Comparison of ENCODE assay signal across 8 cellular contexts in genomic region chr2:152335016-152335850, GRCh38. TPM values are rescaled to one million over a fixed set of nuclear protein-coding genes. Genes with fewer than 3 reads are reported as not detected.
A peak's percentile ranks its signal among the peaks of the same experiment; 100 is the strongest.
DNase-seq lines count a peak whose midpoint lies in the region; ATAC-seq and TF ChIP-seq lines count a peak whose summit lies in the region.

Gene FMNL2 (plus strand): TSS chr2:152335174.

- H3K27me3 Mint-ChIP-seq in activated naive CD8-positive, alpha-beta T cell treated with anti-CD3 and anti-CD28 coated beads for 36 hours, result peaks cover 48% of the 10 kb centered on the region
- peaks cover 12% of the 10 kb centered on the region for H3K27me3 Mint-ChIP-seq in glutamatergic neuron (ENCODE audit: unreplicated experiment)

- H3K27ac Mint-ChIP-seq in activated naive CD8-positive, alpha-beta T cell treated with anti-CD3 and anti-CD28 coated beads for 36 hours, result no peak within 1 kb of the TSS
- H3K27ac Mint-ChIP-seq in glutamatergic neuron (ENCODE audit: unreplicated experiment), result peak within 1 kb of the TSS; percentile 88

- H3K36me3 ChIP-seq in HUES6 (ENCODE audit: control insufficient read depth, insufficient read depth, low read length), result no peaks in the 10 kb centered on the region
- no peaks in the 10 kb centered on the region for H3K36me3 ChIP-seq in PC-3 (ENCODE audit: low read depth, low read length)
- H3K36me3 ChIP-seq in neutrophil, result no peaks in the 10 kb centered on the region
- H3K36me3 ChIP-seq in transverse colon, result no peaks in the 10 kb centered on the region

- H3K9ac ChIP-seq in HUES6 (ENCODE audit: low read length) (peak within 1 kb of the TSS; percentile 77), PC-3 (ENCODE audit: low read length) (peak within 1 kb of the TSS; percentile 62)

- H3K4me1 ChIP-seq in HUES6 (ENCODE audit: control insufficient read depth, insufficient read depth, low read length), result peaks cover 23% of the 10 kb centered on the region
- H3K4me1 ChIP-seq in PC-3 (ENCODE audit: insufficient read depth, low read length), result peaks cover 33% of the 10 kb centered on the region
- H3K4me1 ChIP-seq in neutrophil (ENCODE audit: control insufficient read depth in 1 of 2, insufficient read depth in 1 of 2, low read depth in 1 of 2, low read length in 1 of 2), result peaks cover 13 to 20% of the 10 kb centered on the region in 2 experiments
- H3K4me1 ChIP-seq in transverse colon, result peaks cover 4 to 24% (median 6%) of the 10 kb centered on the region in 4 donors

- peak within 1 kb of the TSS; percentile 80 for H3K4me3 Mint-ChIP-seq in activated naive CD8-positive, alpha-beta T cell treated with anti-CD3 and anti-CD28 coated beads for 36 hours
- H3K4me3 Mint-ChIP-seq in glutamatergic neuron (ENCODE audit: unreplicated experiment), result peak within 1 kb of the TSS; percentile 84

- in situ Hi-C loops in transverse colon (cut with MboI; ENCODE audit: low pct_ligation_motif_present in 1 of 4, low pct_unique_long_range_greater_than_20kb in 1 of 4, low sequenced_read_pairs in 3 of 4), result loop anchor here in 3 of 4 donors (10.0 to 25.0 kb wide), 4 partner anchors 148 to 300 kb away; partner anchors contain the start of gene STAM2 (in 2 of the 3)

- no peaks in the 10 kb centered on the region for H3K9me2 ChIP-seq in PC-3 (replicated peaks; ENCODE audit: low read length)

- TF ChIP-seq CTCF in PC-3 (conservative IDR thresholded peaks at IDR 0.05; ENCODE audit: low read depth, low read length) (no peak), glutamatergic neuron (IDR thresholded peaks at IDR 0.05; ENCODE audit: partially characterized antibody, unreplicated experiment) (no peak), neutrophil (IDR thresholded peaks at IDR 0.05) (no peak), transverse colon (IDR thresholded peaks at IDR 0.05) (peak in 2 of 5 experiments; percentile 5 to 8)

- intact Hi-C loops in PC-3 (cut with micrococcal nuclease) (loop anchor here (1.0 to 10.0 kb wide), 4 partner anchors 87 to 300 kb away; no protein-coding TSS in a partner anchor), transverse colon (cut with DNase I; ENCODE audit: low total_unique reads) (loop anchor here (10.0 kb wide), 1 partner anchor 290 kb away; no protein-coding TSS in a partner anchor)

- no peaks in the 10 kb centered on the region for H3K36me3 Mint-ChIP-seq in activated naive CD8-positive, alpha-beta T cell treated with anti-CD3 and anti-CD28 coated beads for 36 hours
- H3K36me3 Mint-ChIP-seq in glutamatergic neuron (ENCODE audit: unreplicated experiment), result no peaks in the 10 kb centered on the region

- H2AFZ ChIP-seq in PC-3 (ENCODE audit: low read length), result peak within 1 kb of the TSS; percentile 100

- peaks cover 5% of the 10 kb centered on the region for H3K4me1 Mint-ChIP-seq in activated naive CD8-positive, alpha-beta T cell treated with anti-CD3 and anti-CD28 coated beads for 36 hours
- peaks cover 20% of the 10 kb centered on the region for H3K4me1 Mint-ChIP-seq in glutamatergic neuron (ENCODE audit: low read depth, unreplicated experiment)

- CTCF ChIA-PET in PC-3 (lab: Charles Lee), result no interaction called here

- no TSS peak for BruUV-seq in PC-3 (replicated peaks; lab: Mats Ljungman, UMichigan)

- H3F3A ChIP-seq in PC-3 (ENCODE audit: low read length, unreplicated experiment), result no peaks in the 10 kb centered on the region

- DNase-seq in EH (ENCODE audit: low read depth) (peak; percentile 73), PC-3 (peak; percentile 84), glutamatergic neuron (peak; percentile 94), transverse colon (peak; percentile 88)
- DNase-seq in activated naive CD8-positive, alpha-beta T cell treated with anti-CD3 and anti-CD28 coated beads for 36 hours, result peak; percentile 71

- no peaks in the 10 kb centered on the region for H3K9me3 Mint-ChIP-seq in activated naive CD8-positive, alpha-beta T cell treated with anti-CD3 and anti-CD28 coated beads for 36 hours
- peaks cover 12% of the 10 kb centered on the region for H3K9me3 Mint-ChIP-seq in glutamatergic neuron (ENCODE audit: unreplicated experiment)

- peak within 1 kb of the TSS; percentile 31; the same call in 1 of the 2 replicates for H3K27ac ChIP-seq in HUES6 (ENCODE audit: low read depth, low read length)
- H3K27ac ChIP-seq in PC-3 (ENCODE audit: low read length), result no peak within 1 kb of the TSS
- no peak within 1 kb of the TSS for H3K27ac ChIP-seq in neutrophil
- peak within 1 kb of the TSS; percentile 86 to 94 (median 92) for H3K27ac ChIP-seq in transverse colon

- no peaks in the 10 kb centered on the region for H3K27me3 ChIP-seq in HUES6 (ENCODE audit: control insufficient read depth, insufficient read depth, low read length)
- no peaks in the 10 kb centered on the region for H3K27me3 ChIP-seq in PC-3 (ENCODE audit: low read length)
- H3K27me3 ChIP-seq in neutrophil, result peaks cover 82% of the 10 kb centered on the region
- H3K27me3 ChIP-seq in transverse colon, result no peaks in the 10 kb centered on the region

- POLR2A ChIA-PET in PC-3 (lab: Charles Lee; ENCODE audit: unreplicated experiment), result interaction anchor here (0.6 to 0.7 kb wide), 2 partner anchors 9 to 207 kb away, joined by 4 to 7 read pairs; no protein-coding TSS in a partner anchor

- peak; percentile 66 for TF ChIP-seq POLR2A in transverse colon (IDR thresholded peaks at IDR 0.05)

- WGBS in transverse colon (ENCODE audit: low coverage in 1 of 2), 2 donors, result 1% methylated on average over 29 of the region's 103 CpGs; no CpG with 5 or more reads in 1 of the 2 donors

- H3K4me2 ChIP-seq in PC-3 (ENCODE audit: low read length), result peak within 1 kb of the TSS; percentile 88

- peak; percentile 89 for ATAC-seq in GM21528 (IDR thresholded peaks at IDR 0.05; ENCODE audit: low FRiP score, unreplicated experiment)
- peak; percentile 80 for ATAC-seq in PC-3

- H3K79me2 ChIP-seq in PC-3 (ENCODE audit: low read length), result peaks cover 49% of the 10 kb centered on the region

- H3K9me3 ChIP-seq in HUES6 (ENCODE audit: control insufficient read depth, insufficient read depth, low read depth, low read length) (no peaks in the 10 kb centered on the region), PC-3 (ENCODE audit: low read length) (no peaks in the 10 kb centered on the region), neutrophil (no peaks in the 10 kb centered on the region), transverse colon (no peaks in the 10 kb centered on the region)

- H4K20me1 ChIP-seq in PC-3 (ENCODE audit: low read length), result peaks cover 17% of the 10 kb centered on the region; the same call in 1 of the 2 replicates

- TF ChIP-seq EP300 in transverse colon (IDR thresholded peaks at IDR 0.05; ENCODE audit: low read depth), result no peak

- H3K4me3 ChIP-seq in HUES6 (ENCODE audit: low read depth, low read length) (peak within 1 kb of the TSS; percentile 88), PC-3 (ENCODE audit: low read length) (peak within 1 kb of the TSS; percentile 84), neutrophil (ENCODE audit: low read depth in 1 of 2, low read length in 1 of 2) (peak within 1 kb of the TSS; percentile 75 to 84), transverse colon (peak within 1 kb of the TSS; percentile 85 to 100 (median 88))

RNA-seq across cellular contexts. Expression of gene FMNL2, which starts in this region (rescaled TPM):
- 15.6 and 15.8 TPM in 2 replicates for total RNA-seq in PC-3 (2014; rRNA removed)
- total RNA-seq in activated naive CD8-positive, alpha-beta T cell treated with anti-CD3 and anti-CD28 coated beads for 36 hours, result 1 to 10 TPM in 1 of 2 experiments, under 1 TPM in 1; 0.98 to 1.3 TPM
- total RNA-seq in glutamatergic neuron (ENCODE audit: unreplicated experiment), result 166 TPM
- total RNA-seq in transverse colon, result 10 to 100 TPM in 3 of 4 donors, 1 to 10 TPM in 1; 9.2 to 31.4 (median 23.9) TPM

Comparison
In these comparisons a context has a peak if more than half of its experiments do, and no peak if none do; other contexts are left out.
1. H3K27ac ChIP-seq: peak in HUES6 (single experiment) and transverse colon (4 of 4); none in PC-3 (single experiment) and neutrophil (single experiment).
2. Peak in every context shown above with its lines, with median percentiles within 50 percentile points of each other: DNase-seq and H3K4me3 ChIP-seq.